ENCODE assay signal across 10 cellular contexts in genomic region chr5:88825782-88826110, GRCh38. TPM values are rescaled to one million over a fixed set of nuclear protein-coding genes. Genes with fewer than 3 reads are reported as not detected.
DNase-seq lines count a peak whose midpoint lies in the region; ATAC-seq and TF ChIP-seq lines count a peak whose summit lies in the region.
"Had no signal": no experiment of that assay in that cellular context is flagged by ENCODE, and none has a peak within 500 bp of the region (broad histone marks: within the 10 kb centered on the region; RNA-seq: fewer than 3 reads in every experiment).

No MANE protein-coding gene starts in this region.

- peak overlapping the region; percentile 77 for H3K4me2 ChIP-seq in Karpas-422 (ENCODE audit: low read depth, low read length, poor library complexity, severe bottlenecking)

- WGBS in thyroid gland, 2 donors = 79 to 82% methylated on average over 3 of the region's 3 CpGs

- H3K36me3 ChIP-seq in Karpas-422 (ENCODE audit: insufficient read depth, low read length) (peaks cover 13% of the 10 kb centered on the region; the same call in 1 of the 2 replicates), ascending aorta (peaks cover 0 to 3% of the 10 kb centered on the region in 2 donors), left lung (no peaks in the 10 kb centered on the region), thyroid gland (peaks cover 0 to 9% of the 10 kb centered on the region in 2 donors)

- H2AFZ ChIP-seq in Karpas-422 (ENCODE audit: low read length) = peak overlapping the region; percentile 17; the same call in 1 of the 2 replicates

- DNase-seq in Karpas-422 (peak; percentile 75), ascending aorta (ENCODE audit: low spot score in 2 of 2) (no peak), left lung (no peak), thyroid gland (no peak), globus pallidus (ENCODE audit: low spot score) (no peak)
- DNase-seq in activated CD4-positive, alpha-beta T cell treated with anti-CD3 and anti-CD28 coated beads for 48 hours = no peak
- DNase-seq: DND-41; effector CD8-positive, alpha-beta T cell had no signal

- H3K79me2 ChIP-seq in Karpas-422 (ENCODE audit: low read length) = peaks cover 71% of the 10 kb centered on the region

- H4K20me1 ChIP-seq in Karpas-422 (ENCODE audit: insufficient read depth, low read depth, low read length) = no peaks in the 10 kb centered on the region

- TF ChIP-seq CTCF in ascending aorta (IDR thresholded peaks at IDR 0.05) (no peak), left lung (IDR thresholded peaks at IDR 0.05) (no peak), thyroid gland (IDR thresholded peaks at IDR 0.05) (no peak)

- H3K9ac ChIP-seq in Karpas-422 (ENCODE audit: low read length) = peak overlapping the region; percentile 71

- TF ChIP-seq POLR2A in thyroid gland (IDR thresholded peaks at IDR 0.05) = no peak

- peak overlapping the region; percentile 99 for H3K27ac ChIP-seq in Karpas-422 (ENCODE audit: low read length)
- peak overlapping the region; percentile 88 to 91 for H3K27ac ChIP-seq in ascending aorta
- H3K27ac ChIP-seq in left lung = peak overlapping the region; percentile 67 to 71
- peak overlapping the region in 2 of 3 donors; percentile 57 to 67 for H3K27ac ChIP-seq in thyroid gland

- H3K4me3 ChIP-seq in Karpas-422 (ENCODE audit: low read length) = peak overlapping the region; percentile 58
- H3K4me3 ChIP-seq in ascending aorta = peak overlapping the region; percentile 31 to 58
- H3K4me3 ChIP-seq in left lung = no peak overlapping the region
- no peak overlapping the region for H3K4me3 ChIP-seq in thyroid gland (replicated peaks in 1 of 3)

- H3K4me1 ChIP-seq in Karpas-422 (ENCODE audit: low read length) (peaks cover 100% of the 10 kb centered on the region), ascending aorta (peaks cover 0 to 24% of the 10 kb centered on the region in 2 donors), left lung (peaks cover 9 to 61% of the 10 kb centered on the region in 2 donors), thyroid gland (peaks cover 10 to 17% of the 10 kb centered on the region in 2 donors)

- no peak for ATAC-seq in left lung
- no peak for ATAC-seq in HG03439 (IDR thresholded peaks at IDR 0.05; ENCODE audit: unreplicated experiment)
- ATAC-seq: sciatic nerve had no signal

- intact Hi-C loops in ascending aorta (cut with DNase I) = loop anchor here (2.0 kb wide), 1 partner anchor 39 kb away; no protein-coding TSS in a partner anchor
- intact Hi-C loops in left lung (cut with DNase I) = no loop called here
- intact Hi-C loops in thyroid gland (cut with DNase I) = no loop called here

- H3K9me3 ChIP-seq in Karpas-422 (ENCODE audit: low read length) = no peaks in the 10 kb centered on the region
- no peaks in the 10 kb centered on the region for H3K9me3 ChIP-seq in ascending aorta
- no peaks in the 10 kb centered on the region for H3K9me3 ChIP-seq in left lung
- H3K9me3 ChIP-seq in thyroid gland = no peaks in the 10 kb centered on the region

- H3K27me3 ChIP-seq in Karpas-422 (ENCODE audit: low read length) = no peaks in the 10 kb centered on the region
- no peaks in the 10 kb centered on the region for H3K27me3 ChIP-seq in ascending aorta
- H3K27me3 ChIP-seq in left lung = no peaks in the 10 kb centered on the region
- no peaks in the 10 kb centered on the region for H3K27me3 ChIP-seq in thyroid gland

- H3K9me2 ChIP-seq in Karpas-422 (replicated peaks; ENCODE audit: insufficient read depth, low read length) = no peaks in the 10 kb centered on the region

RNA-seq across cellular contexts. Expression of gene MEF2C, which starts 57.2 kb away (rescaled TPM):
- 105 and 171 TPM in 2 replicates for total RNA-seq in Karpas-422 (2014; rRNA removed; shearing (Covaris generic); ENCODE audit: low replicate concordance)
- total RNA-seq in ascending aorta = 138 TPM
- total RNA-seq in left lung = 10 to 100 TPM; 45.7 to 46.1 TPM
- total RNA-seq in thyroid gland = 10 to 100 TPM; 51.0 to 78.6 (median 65.7) TPM

Comparison
In these comparisons a context has a peak if more than half of its experiments do, and no peak if none do; other contexts are left out.
1. H3K4me3 ChIP-seq: peak in Karpas-422 (single experiment) and ascending aorta (2 of 2); none in left lung (0 of 2) and thyroid gland (0 of 3).
2. Peak in every context shown above with its lines, with median percentiles within 50 percentile points of each other: H3K27ac ChIP-seq.